23 cellular contexts compared by ENCODE assay signal in the genomic region with DNA sequence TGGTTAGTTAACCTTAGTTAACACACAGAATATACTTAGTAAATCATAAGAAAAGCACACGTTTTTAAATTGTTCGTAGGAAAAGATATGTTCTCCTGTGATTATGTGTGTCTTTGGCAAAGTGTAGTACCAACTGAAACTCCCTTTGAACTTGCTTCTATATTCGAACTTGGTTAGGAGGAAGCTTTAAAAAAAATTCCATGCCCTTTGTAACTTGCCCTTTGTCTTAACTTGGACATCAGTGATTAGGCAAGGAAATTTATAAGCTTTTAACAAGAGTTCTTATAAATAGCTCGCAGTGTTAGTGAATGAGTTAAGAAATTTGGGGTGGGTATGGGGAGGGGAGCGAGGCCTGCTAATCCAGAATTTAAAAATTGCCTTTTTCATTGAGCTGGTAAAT.
"Had no signal": no experiment of that assay in that cellular context is flagged by ENCODE, and none has a peak within 500 bp of the region (broad histone marks: within the 10 kb centered on the region; RNA-seq: fewer than 3 reads in every experiment).

No MANE protein-coding gene starts in this region.

- H3K4me3 ChIP-seq: MG63 had no signal

- H3K9me3 Mint-ChIP-seq: activated B cell treated with CpG ODN at 0.5 μM for 24 hours; activated CD4-positive, alpha-beta T cell treated with anti-CD3 and anti-CD28 coated beads, Interleukin-2, amount 10 ng/mL, durations not matched to agents 24 days and 14 days; activated naive CD4-positive, alpha-beta T cell treated with anti-CD3 and anti-CD28 coated beads for 36 hours; activated T-helper 17 cell treated with anti-CD3 and anti-CD28 coated beads, Interleukin-2, amount 50 U/mL, for 72 hours; T-helper 1 cell treated with Interleukin-12 subunit alpha and Interleukin-12 subunit beta and Interleukin-4 antibody, amounts not matched to agents 30 μg/mL and 1 μg/mL, for 36 hours had no signal

- H3K4me1 Mint-ChIP-seq: activated B cell treated with CpG ODN at 0.5 μM for 24 hours had no signal

- H3K27ac Mint-ChIP-seq: activated B cell treated with CpG ODN at 0.5 μM for 24 hours; activated CD4-positive, alpha-beta T cell treated with anti-CD3 and anti-CD28 coated beads, Interleukin-2, amount 10 ng/mL, durations not matched to agents 24 days and 14 days; activated CD8-positive, alpha-beta memory T cell treated with anti-CD3 and anti-CD28 coated beads, Interleukin-2, amount 10 ng/mL, durations not matched to agents 7 days and 5 days; activated naive CD4-positive, alpha-beta T cell treated with anti-CD3 and anti-CD28 coated beads for 36 hours; activated naive CD8-positive, alpha-beta T cell; activated T-helper 17 cell treated with anti-CD3 and anti-CD28 coated beads, Interleukin-2, amount 50 U/mL, for 72 hours; T-helper 1 cell treated with Interleukin-12 subunit alpha and Interleukin-12 subunit beta and Interleukin-4 antibody, amounts not matched to agents 30 μg/mL and 1 μg/mL, for 36 hours had no signal

- FAIRE-seq: RCC 7860 had no signal

- H3K27me3 Mint-ChIP-seq: activated B cell treated with CpG ODN at 0.5 μM for 24 hours; activated CD4-positive, alpha-beta T cell treated with anti-CD3 and anti-CD28 coated beads, Interleukin-2, amount 10 ng/mL, durations not matched to agents 24 days and 14 days; activated CD8-positive, alpha-beta memory T cell treated with anti-CD3 and anti-CD28 coated beads, Interleukin-2, amount 10 ng/mL, durations not matched to agents 7 days and 5 days; activated naive CD8-positive, alpha-beta T cell; activated T-helper 17 cell treated with anti-CD3 and anti-CD28 coated beads, Interleukin-2, amount 50 U/mL, for 72 hours had no signal

- H3K27ac ChIP-seq: KMS-11 had no signal

- DNase-seq: activated B cell treated with CpG ODN at 0.5 μM for 24 hours; activated CD4-positive, alpha-beta T cell treated with anti-CD3 and anti-CD28 coated beads for 1 hour; activated CD4-positive, alpha-beta T cell treated with anti-CD3 and anti-CD28 coated beads, Interleukin-2, amount 10 ng/mL, durations not matched to agents 24 days and 14 days; activated CD4-positive, alpha-beta T cell treated with anti-CD3 and anti-CD28 coated beads, Interleukin-2, amount 50 U/mL, for 48 hours; activated CD8-positive, alpha-beta memory T cell treated with anti-CD3 and anti-CD28 coated beads, Interleukin-2, amount 10 ng/mL, durations not matched to agents 7 days and 5 days; activated gamma-delta T cell; activated naive CD4-positive, alpha-beta T cell treated with anti-CD3 and anti-CD28 coated beads for 36 hours; activated T-cell treated with anti-CD3 and anti-CD28 coated beads, Interleukin-2, amount 50 U/mL, for 48 hours; caudate nucleus; MG63; MV-4-11; NCI-H1105; NCI-H1436 treated with DMSO at 0.1 percent for 48 hours; NCI-H187; NCI-H2081; NCI-H446; NCI-H524; SHP77 treated with DMSO at 0.1 percent for 48 hours had no signal

- H3K4me3 Mint-ChIP-seq: activated B cell treated with CpG ODN at 0.5 μM for 24 hours; activated CD4-positive, alpha-beta T cell treated with anti-CD3 and anti-CD28 coated beads, Interleukin-2, amount 10 ng/mL, durations not matched to agents 24 days and 14 days; activated CD8-positive, alpha-beta memory T cell treated with anti-CD3 and anti-CD28 coated beads, Interleukin-2, amount 10 ng/mL, durations not matched to agents 7 days and 5 days; activated naive CD4-positive, alpha-beta T cell treated with anti-CD3 and anti-CD28 coated beads for 36 hours; activated naive CD8-positive, alpha-beta T cell; activated T-helper 17 cell treated with anti-CD3 and anti-CD28 coated beads, Interleukin-2, amount 50 U/mL, for 72 hours; T-helper 1 cell treated with Interleukin-12 subunit alpha and Interleukin-12 subunit beta and Interleukin-4 antibody, amounts not matched to agents 30 μg/mL and 1 μg/mL, for 36 hours had no signal

- H3K27me3 ChIP-seq: MG63 had no signal

- H3K9me3 ChIP-seq: MG63 had no signal

- H3K36me3 Mint-ChIP-seq: activated naive CD8-positive, alpha-beta T cell had no signal

- H3K9ac ChIP-seq: KMS-11 had no signal
